Comparison of ENCODE assay signal across 40 cellular contexts in genomic region chr4:121783210-121783609, GRCh38. TPM values are rescaled to one million over a fixed set of nuclear protein-coding genes. Genes with fewer than 3 reads are reported as not detected.
"Had no signal": no experiment of that assay in that cellular context is flagged by ENCODE, and none has a peak within 500 bp of the region (broad histone marks: within the 10 kb centered on the region; RNA-seq: fewer than 3 reads in every experiment).

No MANE protein-coding gene starts in this region.

- H3K4me3 Mint-ChIP-seq: activated CD4-positive, alpha-beta memory T cell treated with anti-CD3 and anti-CD28 coated beads for 36 hours; activated CD4-positive, alpha-beta T cell treated with anti-CD3 and anti-CD28 coated beads, Interleukin-2, amount 10 ng/mL, durations not matched to agents 24 days and 14 days; activated naive CD4-positive, alpha-beta T cell treated with anti-CD3 and anti-CD28 coated beads, Interleukin-2, amount 10 ng/mL, durations not matched to agents 7 days and 5 days; activated naive CD8-positive, alpha-beta T cell treated with anti-CD3 and anti-CD28 coated beads, Interleukin-2, amount 10 ng/mL, durations not matched to agents 7 days and 5 days; activated T-helper 1 cell treated with anti-CD3 and anti-CD28 coated beads, Interleukin-12 subunit alpha, Interleukin-12 subunit beta, Interleukin-2, Interleukin-4 antibody, amounts not matched to agents 30 ng/mL and 10 ng/mL and 1 ng/mL, durations not matched to agents 14 hours and 24 hours and 36 hours; brain; naive B cell; nephron progenitor cell; stimulated activated memory B cell treated with anti-CD40 and anti-IgM and Interleukin-4, amounts not matched to agents 10 μg/mL and 1 μg/mL and 100 μg/mL, for 72 hours; stimulated activated naive CD8-positive, alpha-beta T cell treated with anti-CD3 and anti-CD28 coated beads, Interleukin-15, amount 100 ng/mL, for 72 hours had no signal

- H3K27ac Mint-ChIP-seq: activated CD4-positive, alpha-beta memory T cell treated with anti-CD3 and anti-CD28 coated beads for 36 hours; activated CD4-positive, alpha-beta T cell treated with anti-CD3 and anti-CD28 coated beads, Interleukin-2, amount 10 ng/mL, durations not matched to agents 24 days and 14 days; activated naive CD4-positive, alpha-beta T cell treated with anti-CD3 and anti-CD28 coated beads, Interleukin-2, amount 10 ng/mL, durations not matched to agents 7 days and 5 days; activated naive CD8-positive, alpha-beta T cell treated with anti-CD3 and anti-CD28 coated beads, Interleukin-2, amount 10 ng/mL, durations not matched to agents 7 days and 5 days; activated T-helper 1 cell treated with anti-CD3 and anti-CD28 coated beads, Interleukin-12 subunit alpha, Interleukin-12 subunit beta, Interleukin-2, Interleukin-4 antibody, amounts not matched to agents 30 ng/mL and 10 ng/mL and 1 ng/mL, durations not matched to agents 14 hours and 24 hours and 36 hours; brain; nephron progenitor cell; stimulated activated memory B cell treated with anti-CD40 and anti-IgM and Interleukin-4, amounts not matched to agents 10 μg/mL and 1 μg/mL and 100 μg/mL, for 72 hours; stimulated activated naive CD8-positive, alpha-beta T cell treated with anti-CD3 and anti-CD28 coated beads, Interleukin-15, amount 100 ng/mL, for 72 hours had no signal

- FAIRE-seq: keratinocyte had no signal

- H3K36me3 Mint-ChIP-seq: activated CD4-positive, alpha-beta memory T cell treated with anti-CD3 and anti-CD28 coated beads for 36 hours; activated naive CD4-positive, alpha-beta T cell treated with anti-CD3 and anti-CD28 coated beads, Interleukin-2, amount 10 ng/mL, durations not matched to agents 7 days and 5 days; activated naive CD8-positive, alpha-beta T cell treated with anti-CD3 and anti-CD28 coated beads, Interleukin-2, amount 10 ng/mL, durations not matched to agents 7 days and 5 days; brain; naive B cell; stimulated activated memory B cell treated with anti-CD40 and anti-IgM and Interleukin-4, amounts not matched to agents 10 μg/mL and 1 μg/mL and 100 μg/mL, for 72 hours had no signal

- H3K4me1 Mint-ChIP-seq: activated naive CD4-positive, alpha-beta T cell treated with anti-CD3 and anti-CD28 coated beads, Interleukin-2, amount 10 ng/mL, durations not matched to agents 7 days and 5 days; activated naive CD8-positive, alpha-beta T cell treated with anti-CD3 and anti-CD28 coated beads, Interleukin-2, amount 10 ng/mL, durations not matched to agents 7 days and 5 days; naive B cell; nephron progenitor cell; stimulated activated memory B cell treated with anti-CD40 and anti-IgM and Interleukin-4, amounts not matched to agents 10 μg/mL and 1 μg/mL and 100 μg/mL, for 72 hours; stimulated activated naive CD8-positive, alpha-beta T cell treated with anti-CD3 and anti-CD28 coated beads, Interleukin-15, amount 100 ng/mL, for 72 hours had no signal

- H3K9me3 ChIP-seq: ascending aorta, colonic mucosa, sigmoid colon, vagina had no signal

- H3K4me3 ChIP-seq: ascending aorta, cardiac muscle cell, colonic mucosa, gastroesophageal sphincter, hepatocyte, psoas muscle, sigmoid colon, smooth muscle cell, upper lobe of left lung, vagina had no signal

- H3K4me1 ChIP-seq: ascending aorta, colonic mucosa, gastroesophageal sphincter, parathyroid adenoma, psoas muscle, upper lobe of left lung, vagina had no signal

- H2AFZ ChIP-seq: hepatocyte, parathyroid adenoma had no signal

- H3K4me2 ChIP-seq: hepatocyte, smooth muscle cell had no signal

- H3K27me3 ChIP-seq: ascending aorta, colonic mucosa, sigmoid colon, upper lobe of left lung, vagina had no signal

- H3K36me3 ChIP-seq: ascending aorta, cardiac muscle cell, colonic mucosa, gastroesophageal sphincter, sigmoid colon, upper lobe of left lung, vagina had no signal

- H3K79me2 ChIP-seq: hepatocyte, parathyroid adenoma had no signal

- DNase-seq: activated CD4-positive, alpha-beta memory T cell treated with anti-CD3 and anti-CD28 coated beads for 36 hours; activated CD4-positive, alpha-beta T cell treated with anti-CD3 and anti-CD28 coated beads, Interleukin-2, amount 10 ng/mL, durations not matched to agents 24 days and 14 days; activated CD4-positive, CD25-positive, alpha-beta regulatory T cell treated with anti-CD3 and anti-CD28 coated beads, Interleukin-2, amount 50 U/mL, for 72 hours; activated CD8-positive, alpha-beta memory T cell treated with anti-CD3 and anti-CD28 coated beads, Interleukin-2, amount 50 U/mL, for 4 hours; activated effector memory CD4-positive, alpha-beta T cell treated with anti-CD3 and anti-CD28 coated beads, Interleukin-2, amount 50 U/mL, for 16 hours; activated naive CD4-positive, alpha-beta T cell treated with anti-CD3 and anti-CD28 coated beads, Interleukin-2, amount 10 ng/mL, durations not matched to agents 7 days and 5 days; activated naive CD8-positive, alpha-beta T cell treated with anti-CD3 and anti-CD28 coated beads, Interleukin-2, amount 10 ng/mL, durations not matched to agents 7 days and 5 days; activated T-cell treated with anti-CD3 and anti-CD28 coated beads, Interleukin-2, amount 50 U/mL, for 1 hour; cerebellar nuclear complex; colonic mucosa; effector memory CD4-positive, alpha-beta T cell; left cardiac atrium; left ventricle myocardium superior; naive B cell; nephron progenitor cell; nucleus accumbens; psoas muscle; sigmoid colon; stimulated activated CD4-positive, alpha-beta T cell treated with anti-CD3 and anti-CD28 coated beads, Interleukin-1b, Interleukin-23, amount 100 ng/mL, for 48 hours; stimulated activated CD4-positive, alpha-beta T cell treated with anti-CD3 and anti-CD28 coated beads, Interleukin-4, amount 100 ng/mL, for 4 hours; stimulated activated CD8-positive, alpha-beta memory T cell treated with anti-CD3 and anti-CD28 coated beads, Interleukin-4, amount 100 ng/mL, for 48 hours; stimulated activated naive CD8-positive, alpha-beta T cell treated with anti-CD3 and anti-CD28 coated beads, Interleukin-15, amount 100 ng/mL, for 72 hours; substantia nigra; T1000; upper lobe of left lung had no signal

- H3K27ac ChIP-seq: ascending aorta, cardiac muscle cell, colonic mucosa, gastroesophageal sphincter, hepatocyte, parathyroid adenoma, psoas muscle, sigmoid colon, upper lobe of left lung, vagina had no signal

- H3K9me3 Mint-ChIP-seq: activated naive CD4-positive, alpha-beta T cell treated with anti-CD3 and anti-CD28 coated beads, Interleukin-2, amount 10 ng/mL, durations not matched to agents 7 days and 5 days; activated naive CD8-positive, alpha-beta T cell treated with anti-CD3 and anti-CD28 coated beads, Interleukin-2, amount 10 ng/mL, durations not matched to agents 7 days and 5 days; activated T-helper 1 cell treated with anti-CD3 and anti-CD28 coated beads, Interleukin-12 subunit alpha, Interleukin-12 subunit beta, Interleukin-2, Interleukin-4 antibody, amounts not matched to agents 30 ng/mL and 10 ng/mL and 1 ng/mL, durations not matched to agents 14 hours and 24 hours and 36 hours; nephron progenitor cell; stimulated activated memory B cell treated with anti-CD40 and anti-IgM and Interleukin-4, amounts not matched to agents 10 μg/mL and 1 μg/mL and 100 μg/mL, for 72 hours; stimulated activated naive CD8-positive, alpha-beta T cell treated with anti-CD3 and anti-CD28 coated beads, Interleukin-15, amount 100 ng/mL, for 72 hours had no signal

RNA-seq across cellular contexts. Expression of gene SMIM43, which starts 18.2 kb away (rescaled TPM):
- total RNA-seq: activated CD4-positive, alpha-beta memory T cell treated with anti-CD3 and anti-CD28 coated beads for 36 hours; activated CD4-positive, alpha-beta T cell treated with anti-CD3 and anti-CD28 coated beads, Interleukin-2, amount 10 ng/mL, durations not matched to agents 24 days and 14 days; activated CD8-positive, alpha-beta memory T cell treated with anti-CD3 and anti-CD28 coated beads for 36 hours; activated naive CD8-positive, alpha-beta T cell treated with anti-CD3 and anti-CD28 coated beads, Interleukin-2, amount 10 ng/mL, durations not matched to agents 7 days and 5 days; activated T-helper 1 cell treated with anti-CD3 and anti-CD28 coated beads, Interleukin-12 subunit alpha, Interleukin-12 subunit beta, Interleukin-2, Interleukin-4 antibody, amounts not matched to agents 30 ng/mL and 10 ng/mL and 1 ng/mL, durations not matched to agents 14 hours and 24 hours and 36 hours; ascending aorta; cardiac muscle cell; epithelial cell of proximal tubule; hepatocyte; left cardiac atrium; left ventricle myocardium superior; mesenteric fat pad; mucosa of gallbladder; psoas muscle; smooth muscle cell; upper lobe of left lung; vagina had no signal
- polyA plus RNA-seq: cardiac muscle cell, smooth muscle cell had no signal

RNA-seq across cellular contexts. Expression of gene CCNA2, which starts 40.5 kb away (rescaled TPM):
- total RNA-seq: ascending aorta had no signal
